Comparison of ENCODE assay signal across 2 cellular contexts in the genomic region with DNA sequence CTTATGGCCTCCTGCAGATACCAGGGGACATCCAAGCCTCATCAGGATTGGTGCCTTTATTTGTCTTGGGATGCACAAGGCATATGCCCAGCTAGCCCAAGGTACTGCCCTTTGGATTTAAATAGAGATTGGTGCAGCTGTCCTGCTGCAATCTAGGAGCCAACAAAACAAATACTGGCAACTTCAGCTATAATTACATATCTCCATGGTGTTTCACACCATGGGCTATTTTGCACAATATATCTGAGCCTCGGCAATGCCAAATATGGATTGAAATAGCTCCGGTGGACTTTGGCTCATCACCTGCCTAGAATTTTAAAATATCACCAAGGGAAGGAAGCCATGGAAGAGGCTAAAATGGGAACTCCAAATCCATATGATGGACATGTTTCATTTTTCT.
TF ChIP-seq lines count a peak whose summit lies in the region.

No MANE protein-coding gene starts in this region.

TF ChIP-seq in liver, 16 proteins besides CTCF, POLR2A, EP300 and RAD21 (continued from another document):
- peak in 1 of 2 donors; percentile 47 for TF ChIP-seq JUND (IDR thresholded peaks at IDR 0.05)
- TF ChIP-seq YY1 (IDR thresholded peaks at IDR 0.05) = peak; percentile 76
- peak in 1 of 2 donors; percentile 70 for TF ChIP-seq RXRA (IDR thresholded peaks at IDR 0.05)
- no peak for TF ChIP-seq NR2F2 (IDR thresholded peaks at IDR 0.05)
- TF ChIP-seq FOXA1 (IDR thresholded peaks at IDR 0.05) = no peak
- TF ChIP-seq, protein P1, sequence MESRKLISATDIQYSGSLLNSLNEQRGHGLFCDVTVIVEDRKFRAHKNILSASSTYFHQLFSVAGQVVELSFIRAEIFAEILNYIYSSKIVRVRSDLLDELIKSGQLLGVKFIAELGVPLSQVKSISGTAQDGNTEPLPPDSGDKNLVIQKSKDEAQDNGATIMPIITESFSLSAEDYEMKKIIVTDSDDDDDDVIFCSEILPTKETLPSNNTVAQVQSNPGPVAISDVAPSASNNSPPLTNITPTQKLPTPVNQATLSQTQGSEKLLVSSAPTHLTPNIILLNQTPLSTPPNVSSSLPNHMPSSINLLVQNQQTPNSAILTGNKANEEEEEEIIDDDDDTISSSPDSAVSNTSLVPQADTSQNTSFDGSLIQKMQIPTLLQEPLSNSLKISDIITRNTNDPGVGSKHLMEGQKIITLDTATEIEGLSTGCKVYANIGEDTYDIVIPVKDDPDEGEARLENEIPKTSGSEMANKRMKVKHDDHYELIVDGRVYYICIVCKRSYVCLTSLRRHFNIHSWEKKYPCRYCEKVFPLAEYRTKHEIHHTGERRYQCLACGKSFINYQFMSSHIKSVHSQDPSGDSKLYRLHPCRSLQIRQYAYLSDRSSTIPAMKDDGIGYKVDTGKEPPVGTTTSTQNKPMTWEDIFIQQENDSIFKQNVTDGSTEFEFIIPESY (IDR thresholded peaks at IDR 0.05) = peak; percentile 33
- TF ChIP-seq HNF4G (IDR thresholded peaks at IDR 0.05) = peak; percentile 50
- TF ChIP-seq, protein P2, sequence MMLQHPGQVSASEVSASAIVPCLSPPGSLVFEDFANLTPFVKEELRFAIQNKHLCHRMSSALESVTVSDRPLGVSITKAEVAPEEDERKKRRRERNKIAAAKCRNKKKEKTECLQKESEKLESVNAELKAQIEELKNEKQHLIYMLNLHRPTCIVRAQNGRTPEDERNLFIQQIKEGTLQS (IDR thresholded peaks at IDR 0.05) = no peak
- TF ChIP-seq FOXA2 (IDR thresholded peaks at IDR 0.05) = peak; percentile 9
- TF ChIP-seq, protein P3, sequence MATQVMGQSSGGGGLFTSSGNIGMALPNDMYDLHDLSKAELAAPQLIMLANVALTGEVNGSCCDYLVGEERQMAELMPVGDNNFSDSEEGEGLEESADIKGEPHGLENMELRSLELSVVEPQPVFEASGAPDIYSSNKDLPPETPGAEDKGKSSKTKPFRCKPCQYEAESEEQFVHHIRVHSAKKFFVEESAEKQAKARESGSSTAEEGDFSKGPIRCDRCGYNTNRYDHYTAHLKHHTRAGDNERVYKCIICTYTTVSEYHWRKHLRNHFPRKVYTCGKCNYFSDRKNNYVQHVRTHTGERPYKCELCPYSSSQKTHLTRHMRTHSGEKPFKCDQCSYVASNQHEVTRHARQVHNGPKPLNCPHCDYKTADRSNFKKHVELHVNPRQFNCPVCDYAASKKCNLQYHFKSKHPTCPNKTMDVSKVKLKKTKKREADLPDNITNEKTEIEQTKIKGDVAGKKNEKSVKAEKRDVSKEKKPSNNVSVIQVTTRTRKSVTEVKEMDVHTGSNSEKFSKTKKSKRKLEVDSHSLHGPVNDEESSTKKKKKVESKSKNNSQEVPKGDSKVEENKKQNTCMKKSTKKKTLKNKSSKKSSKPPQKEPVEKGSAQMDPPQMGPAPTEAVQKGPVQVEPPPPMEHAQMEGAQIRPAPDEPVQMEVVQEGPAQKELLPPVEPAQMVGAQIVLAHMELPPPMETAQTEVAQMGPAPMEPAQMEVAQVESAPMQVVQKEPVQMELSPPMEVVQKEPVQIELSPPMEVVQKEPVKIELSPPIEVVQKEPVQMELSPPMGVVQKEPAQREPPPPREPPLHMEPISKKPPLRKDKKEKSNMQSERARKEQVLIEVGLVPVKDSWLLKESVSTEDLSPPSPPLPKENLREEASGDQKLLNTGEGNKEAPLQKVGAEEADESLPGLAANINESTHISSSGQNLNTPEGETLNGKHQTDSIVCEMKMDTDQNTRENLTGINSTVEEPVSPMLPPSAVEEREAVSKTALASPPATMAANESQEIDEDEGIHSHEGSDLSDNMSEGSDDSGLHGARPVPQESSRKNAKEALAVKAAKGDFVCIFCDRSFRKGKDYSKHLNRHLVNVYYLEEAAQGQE (IDR thresholded peaks at IDR 0.05) = peak; percentile 23
- TF ChIP-seq TAF1 (conservative IDR thresholded peaks at IDR 0.05) = no peak
- TF ChIP-seq, protein P4, sequence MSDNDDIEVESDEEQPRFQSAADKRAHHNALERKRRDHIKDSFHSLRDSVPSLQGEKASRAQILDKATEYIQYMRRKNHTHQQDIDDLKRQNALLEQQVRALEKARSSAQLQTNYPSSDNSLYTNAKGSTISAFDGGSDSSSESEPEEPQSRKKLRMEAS (IDR thresholded peaks at IDR 0.05) = no peak
- TF ChIP-seq EGR1 (IDR thresholded peaks at IDR 0.05; ENCODE audit: low read depth in 2 of 2) = no peak
- TF ChIP-seq SP1 (IDR thresholded peaks at IDR 0.05) = peak; percentile 61
- no peak for TF ChIP-seq GABPA (IDR thresholded peaks at IDR 0.05 in 1 of 2, conservative IDR thresholded peaks at IDR 0.05 in 1 of 2)

TF ChIP-seq in HepG2, 621 proteins besides CTCF, POLR2A, EP300 and RAD21:
- TF ChIP-seq PITX1 (CRISPR knock-in tag; IDR thresholded peaks at IDR 0.05) (no peak), ZNF841 (CRISPR knock-in tag; IDR thresholded peaks at IDR 0.05; ENCODE audit: borderline replicate concordance) (no peak), TMF1 (CRISPR knock-in tag; IDR thresholded peaks at IDR 0.05; ENCODE audit: low read depth) (no peak)
